2 cellular contexts compared by ENCODE assay signal in the genomic region with DNA sequence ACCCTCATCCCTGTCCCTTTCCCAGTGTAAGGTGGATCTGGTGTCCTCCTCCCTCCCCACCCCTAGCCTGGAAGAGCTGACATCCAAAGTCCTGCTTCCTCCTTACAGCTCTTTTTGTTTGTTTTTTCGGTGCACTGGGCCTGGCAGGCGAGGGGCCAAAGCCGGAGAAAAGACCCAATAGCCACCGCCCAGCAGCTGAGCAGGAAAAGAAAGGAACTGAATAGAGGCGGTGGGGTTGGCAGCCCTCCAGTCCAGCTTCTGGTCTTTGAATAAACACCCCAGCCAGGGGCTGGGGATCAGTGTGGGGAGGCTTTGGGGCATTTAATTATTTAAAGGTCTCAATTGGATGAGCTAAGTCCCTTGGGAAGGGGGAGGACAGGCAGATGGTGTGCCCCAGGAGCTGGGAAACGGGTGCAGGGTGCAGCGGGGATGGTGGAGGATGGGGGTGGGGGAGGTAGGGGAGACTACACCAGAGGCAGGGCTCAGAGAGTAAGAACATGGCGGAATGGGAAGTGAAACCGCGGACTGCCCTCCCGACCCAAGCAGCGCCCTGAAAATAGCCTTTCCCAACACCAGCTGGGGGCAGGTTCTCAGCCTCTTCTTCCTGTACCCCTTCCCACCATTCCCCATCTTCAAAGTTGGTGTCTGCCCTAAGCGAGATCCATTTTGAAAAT.
TF ChIP-seq lines count a peak whose summit lies in the region.

No MANE protein-coding gene starts in this region.

TF ChIP-seq in HEK293, 187 proteins besides CTCF, POLR2A, EP300 and RAD21 (continued from another document):
- TF ChIP-seq, protein P1, sequence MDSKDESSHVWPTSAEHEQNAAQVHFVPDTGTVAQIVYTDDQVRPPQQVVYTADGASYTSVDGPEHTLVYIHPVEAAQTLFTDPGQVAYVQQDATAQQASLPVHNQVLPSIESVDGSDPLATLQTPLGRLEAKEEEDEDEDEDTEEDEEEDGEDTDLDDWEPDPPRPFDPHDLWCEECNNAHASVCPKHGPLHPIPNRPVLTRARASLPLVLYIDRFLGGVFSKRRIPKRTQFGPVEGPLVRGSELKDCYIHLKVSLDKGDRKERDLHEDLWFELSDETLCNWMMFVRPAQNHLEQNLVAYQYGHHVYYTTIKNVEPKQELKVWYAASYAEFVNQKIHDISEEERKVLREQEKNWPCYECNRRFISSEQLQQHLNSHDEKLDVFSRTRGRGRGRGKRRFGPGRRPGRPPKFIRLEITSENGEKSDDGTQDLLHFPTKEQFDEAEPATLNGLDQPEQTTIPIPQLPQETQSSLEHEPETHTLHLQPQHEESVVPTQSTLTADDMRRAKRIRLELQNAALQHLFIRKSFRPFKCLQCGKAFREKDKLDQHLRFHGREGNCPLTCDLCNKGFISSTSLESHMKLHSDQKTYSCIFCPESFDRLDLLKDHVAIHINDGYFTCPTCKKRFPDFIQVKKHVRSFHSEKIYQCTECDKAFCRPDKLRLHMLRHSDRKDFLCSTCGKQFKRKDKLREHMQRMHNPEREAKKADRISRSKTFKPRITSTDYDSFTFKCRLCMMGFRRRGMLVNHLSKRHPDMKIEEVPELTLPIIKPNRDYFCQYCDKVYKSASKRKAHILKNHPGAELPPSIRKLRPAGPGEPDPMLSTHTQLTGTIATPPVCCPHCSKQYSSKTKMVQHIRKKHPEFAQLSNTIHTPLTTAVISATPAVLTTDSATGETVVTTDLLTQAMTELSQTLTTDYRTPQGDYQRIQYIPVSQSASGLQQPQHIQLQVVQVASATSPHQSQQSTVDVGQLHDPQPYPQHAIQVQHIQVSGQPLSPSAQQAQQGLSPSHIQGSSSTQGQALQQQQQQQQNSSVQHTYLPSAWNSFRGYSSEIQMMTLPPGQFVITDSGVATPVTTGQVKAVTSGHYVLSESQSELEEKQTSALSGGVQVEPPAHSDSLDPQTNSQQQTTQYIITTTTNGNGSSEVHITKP (tag by site-specific recombination; IDR thresholded peaks at IDR 0.05), result peak; percentile 73
- TF ChIP-seq ZNF341 (tag by site-specific recombination; IDR thresholded peaks at IDR 0.05; ENCODE audit: low read depth), result peak; percentile 82
- TF ChIP-seq ZBTB17 (tag by site-specific recombination; IDR thresholded peaks at IDR 0.05), result peak; percentile 42; the same call in 1 of the 2 replicates
- TF ChIP-seq ZBTB20 (tag by site-specific recombination; IDR thresholded peaks at IDR 0.05), result 0 out of 2 replicates have a peak, but pooled peaks have one; percentile 27
- no peak for TF ChIP-seq ZNF146 (tag by site-specific recombination; IDR thresholded peaks at IDR 0.05)
- no peak for TF ChIP-seq WT1 (tag by site-specific recombination; IDR thresholded peaks at IDR 0.05)

TF ChIP-seq in SK-N-SH, 30 proteins besides CTCF, POLR2A, EP300 and RAD21 (continued from another document):
- TF ChIP-seq, protein P2, sequence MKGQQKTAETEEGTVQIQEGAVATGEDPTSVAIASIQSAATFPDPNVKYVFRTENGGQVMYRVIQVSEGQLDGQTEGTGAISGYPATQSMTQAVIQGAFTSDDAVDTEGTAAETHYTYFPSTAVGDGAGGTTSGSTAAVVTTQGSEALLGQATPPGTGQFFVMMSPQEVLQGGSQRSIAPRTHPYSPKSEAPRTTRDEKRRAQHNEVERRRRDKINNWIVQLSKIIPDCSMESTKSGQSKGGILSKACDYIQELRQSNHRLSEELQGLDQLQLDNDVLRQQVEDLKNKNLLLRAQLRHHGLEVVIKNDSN (IDR thresholded peaks at IDR 0.05; ENCODE audit: borderline replicate concordance, low read depth), result no peak
- no peak for TF ChIP-seq YY1 (IDR thresholded peaks at IDR 0.05; ENCODE audit: low read depth)
- no peak for TF ChIP-seq RCOR1 (IDR thresholded peaks at IDR 0.05; ENCODE audit: low read length)
- TF ChIP-seq, protein P3, sequence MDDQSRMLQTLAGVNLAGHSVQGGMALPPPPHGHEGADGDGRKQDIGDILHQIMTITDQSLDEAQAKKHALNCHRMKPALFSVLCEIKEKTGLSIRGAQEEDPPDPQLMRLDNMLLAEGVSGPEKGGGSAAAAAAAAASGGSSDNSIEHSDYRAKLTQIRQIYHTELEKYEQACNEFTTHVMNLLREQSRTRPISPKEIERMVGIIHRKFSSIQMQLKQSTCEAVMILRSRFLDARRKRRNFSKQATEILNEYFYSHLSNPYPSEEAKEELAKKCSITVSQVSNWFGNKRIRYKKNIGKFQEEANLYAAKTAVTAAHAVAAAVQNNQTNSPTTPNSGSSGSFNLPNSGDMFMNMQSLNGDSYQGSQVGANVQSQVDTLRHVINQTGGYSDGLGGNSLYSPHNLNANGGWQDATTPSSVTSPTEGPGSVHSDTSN (IDR thresholded peaks at IDR 0.05), result no peak
- no peak for TF ChIP-seq POLR2AphosphoS5 (IDR thresholded peaks at IDR 0.05; ENCODE audit: low read depth, low read length)
- no peak for TF ChIP-seq JUND (IDR thresholded peaks at IDR 0.05)
- no peak for TF ChIP-seq NRF1 (IDR thresholded peaks at IDR 0.05; ENCODE audit: low read depth, low read length)
- TF ChIP-seq CHD2 (IDR thresholded peaks at IDR 0.05; ENCODE audit: low read length, partially characterized antibody), result no peak
- TF ChIP-seq RFX5 (IDR thresholded peaks at IDR 0.05; ENCODE audit: low read length), result no peak
- no peak for TF ChIP-seq TEAD4 (IDR thresholded peaks at IDR 0.05; ENCODE audit: borderline replicate concordance, insufficient read depth)
- TF ChIP-seq MEF2A (IDR thresholded peaks at IDR 0.05; ENCODE audit: borderline replicate concordance, low read depth), result no peak
TF ChIP-seq in SK-N-SH: peak in this region for 0.
